22 cellular contexts compared by ENCODE assay signal in the genomic region with DNA sequence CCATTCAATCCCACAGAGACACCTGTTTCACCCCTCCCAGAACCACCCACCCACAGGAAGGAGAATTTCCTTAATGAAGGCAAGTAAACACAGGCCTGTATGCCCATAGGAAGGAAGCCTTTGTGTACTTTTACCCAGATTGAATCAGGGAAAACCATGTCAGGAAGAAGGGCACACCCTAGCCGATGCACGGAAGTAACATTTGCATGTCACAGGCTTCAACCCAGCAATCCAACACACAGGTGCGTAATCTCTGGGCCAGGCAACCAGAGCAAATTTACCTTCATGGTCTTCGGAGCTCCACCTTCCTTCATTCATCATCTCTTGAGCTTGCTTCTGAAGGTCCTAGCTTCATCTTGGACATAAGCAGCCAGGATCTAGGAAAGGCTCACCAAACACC.
DNase-seq lines count a peak whose midpoint lies in the region; TF ChIP-seq lines count a peak whose summit lies in the region.
"Had no signal": no experiment of that assay in that cellular context is flagged by ENCODE, and none has a peak within 500 bp of the region (broad histone marks: within the 10 kb centered on the region; RNA-seq: fewer than 3 reads in every experiment).

No MANE protein-coding gene starts in this region.

- H3K9me3 ChIP-seq in esophagus squamous epithelium, result no peaks in the 10 kb centered on the region
- H3K9me3 ChIP-seq: SJSA1, spleen had no signal

- no peaks in the 10 kb centered on the region for H3K4me1 Mint-ChIP-seq in immature natural killer cell

- no peak overlapping the region for H3K27ac Mint-ChIP-seq in immature natural killer cell
- H3K27ac Mint-ChIP-seq: activated CD8-positive, alpha-beta T cell treated with anti-CD3 and anti-CD28 coated beads, Interleukin-2, amount 10 ng/mL, durations not matched to agents 7 days and 5 days; activated T-cell treated with anti-CD3 and anti-CD28 coated beads, Interleukin-2, amount 50 U/mL, for 24 hours; dendritic cell treated with granulocyte-macrophage colony-stimulating factor and Interleukin-4, amounts not matched to agents 40 ng/mL and 50 ng/mL, for 4 days; T-helper 2 cell treated with Interferon-gamma antibody and Interleukin-4, amounts not matched to agents 5 μg/mL and 100 μg/mL, for 36 hours; type B pancreatic cell had no signal

- no peaks in the 10 kb centered on the region for H4K20me1 ChIP-seq in KMS-11 (ENCODE audit: insufficient read depth)

- DNase-seq in DMS153 (lab: John Stamatoyannopoulos, UW), result peak; percentile 89
- DNase-seq in NCI-H526 (lab: John Stamatoyannopoulos, UW), result peak; percentile 68 to 75
- DNase-seq in esophagus squamous epithelium (lab: John Stamatoyannopoulos, UW), result no peak
- no peak for DNase-seq in immature natural killer cell
- DNase-seq in NCI-H1105 treated with DMSO at 0.1 percent for 48 hours (lab: John Stamatoyannopoulos, UW), result no peak
- no peak for DNase-seq in RWPE1 (ENCODE audit: low spot score)
- DNase-seq: activated CD8-positive, alpha-beta T cell treated with anti-CD3 and anti-CD28 coated beads, Interleukin-2, amount 10 ng/mL, durations not matched to agents 7 days and 5 days; activated naive CD4-positive, alpha-beta T cell; activated T-cell treated with anti-CD3 and anti-CD28 coated beads, Interleukin-2, amount 50 U/mL, for 24 hours; amygdala; foreskin keratinocyte; nucleus accumbens; PC-3; spleen; stimulated activated CD4-positive, alpha-beta T cell treated with anti-CD3 and anti-CD28 coated beads, Interleukin-4, amount 100 ng/mL, for 24 hours had no signal

- no peak overlapping the region; the same call in 1 of the 2 replicates for H3K27ac ChIP-seq in KMS-11
- peak overlapping the region in 3 of 4 donors; percentile 0 to 65 (median 40) for H3K27ac ChIP-seq in esophagus squamous epithelium
- no peak overlapping the region for H3K27ac ChIP-seq in RWPE1
- H3K27ac ChIP-seq: cardiac muscle cell, foreskin keratinocyte, SJSA1, spleen had no signal

- no peaks in the 10 kb centered on the region for H3K36me3 ChIP-seq in KMS-11 (ENCODE audit: insufficient read depth)
- H3K36me3 ChIP-seq in esophagus squamous epithelium, result no peaks in the 10 kb centered on the region
- H3K36me3 ChIP-seq: cardiac muscle cell, SJSA1, spleen had no signal

- H3K27me3 ChIP-seq in KMS-11 (ENCODE audit: insufficient read depth, low read depth) (no peaks in the 10 kb centered on the region), esophagus squamous epithelium (no peaks in the 10 kb centered on the region)
- H3K27me3 ChIP-seq: foreskin keratinocyte, SJSA1 had no signal

- H3K4me3 Mint-ChIP-seq in immature natural killer cell, result no peak overlapping the region
- H3K4me3 Mint-ChIP-seq: activated CD8-positive, alpha-beta T cell treated with anti-CD3 and anti-CD28 coated beads, Interleukin-2, amount 10 ng/mL, durations not matched to agents 7 days and 5 days; activated T-cell treated with anti-CD3 and anti-CD28 coated beads, Interleukin-2, amount 50 U/mL, for 24 hours; dendritic cell treated with granulocyte-macrophage colony-stimulating factor and Interleukin-4, amounts not matched to agents 40 ng/mL and 50 ng/mL, for 4 days; T-helper 2 cell treated with Interferon-gamma antibody and Interleukin-4, amounts not matched to agents 5 μg/mL and 100 μg/mL, for 36 hours; type B pancreatic cell had no signal

- H3K4me3 ChIP-seq in KMS-11 (IDR thresholded peaks at IDR 0.05; ENCODE audit: insufficient read depth, low read depth, low read length) (no peak overlapping the region), esophagus squamous epithelium (peak overlapping the region in 2 of 4 donors; percentile 27 to 37)
- H3K4me3 ChIP-seq: cardiac muscle cell, K562, SJSA1, spleen had no signal

- H2AFZ ChIP-seq in KMS-11 (ENCODE audit: low read depth), result no peak overlapping the region

- intact Hi-C loops in esophagus squamous epithelium (cut with DNase I), result no loop called here

- POLR2A ChIA-PET in RWPE1 (lab: Yijun Ruan, JAX; ENCODE audit: low non-redundant PET), result no interaction called here

- no peaks in the 10 kb centered on the region for H3K36me3 Mint-ChIP-seq in immature natural killer cell
- H3K36me3 Mint-ChIP-seq: type B pancreatic cell had no signal

- peaks cover 0 to 12% (median 2%) of the 10 kb centered on the region in 3 donors for H3K27me3 Mint-ChIP-seq in immature natural killer cell (ENCODE audit: low read depth in 3 of 3)
- H3K27me3 Mint-ChIP-seq: type B pancreatic cell had no signal

- peak overlapping the region; percentile 36; the same call in 1 of the 2 replicates for H3K4me2 ChIP-seq in KMS-11

- TF ChIP-seq CTCF in KMS-11 (conservative IDR thresholded peaks at IDR 0.05; ENCODE audit: low read depth, low read length) (no peak), esophagus squamous epithelium (IDR thresholded peaks at IDR 0.05) (no peak), RWPE1 (conservative IDR thresholded peaks at IDR 0.05; ENCODE audit: low read depth) (no peak)

- CTCF ChIA-PET in RWPE1 (lab: Yijun Ruan, JAX), result interaction anchor here (0.6 kb wide), 1 partner anchor 131 kb away, joined by 3 read pairs; no protein-coding TSS in a partner anchor

- H3K9ac ChIP-seq in KMS-11, result no peak overlapping the region

- 32 to 76% methylated on average over 3 to 4 of the region's 4 CpGs for WGBS in esophagus squamous epithelium, 2 donors

- H3K4me1 ChIP-seq in KMS-11 (ENCODE audit: low read depth, poor library complexity, severe bottlenecking) (peaks cover 37% of the 10 kb centered on the region), esophagus squamous epithelium (peaks cover 0 to 42% (median 3%) of the 10 kb centered on the region in 3 donors)
- H3K4me1 ChIP-seq: spleen had no signal

- H3K79me2 ChIP-seq in KMS-11 (ENCODE audit: insufficient read depth, low read depth), result no peaks in the 10 kb centered on the region

- peaks cover 0 to 6% (median 0%) of the 10 kb centered on the region in 6 donors for H3K9me3 Mint-ChIP-seq in immature natural killer cell
- H3K9me3 Mint-ChIP-seq: activated T-cell treated with anti-CD3 and anti-CD28 coated beads, Interleukin-2, amount 50 U/mL, for 24 hours; dendritic cell treated with granulocyte-macrophage colony-stimulating factor and Interleukin-4, amounts not matched to agents 40 ng/mL and 50 ng/mL, for 4 days; T-helper 2 cell treated with Interferon-gamma antibody and Interleukin-4, amounts not matched to agents 5 μg/mL and 100 μg/mL, for 36 hours; type B pancreatic cell had no signal

- no peak for TF ChIP-seq POLR2A in esophagus squamous epithelium (IDR thresholded peaks at IDR 0.05)

Comparison
In these comparisons a context has a peak if more than half of its experiments do, and no peak if none do; other contexts are left out.
1. DNase-seq: peak in DMS153 (single experiment) and NCI-H526 (2 of 2); none in esophagus squamous epithelium (single experiment), immature natural killer cell (0 of 3), NCI-H1105 treated with DMSO at 0.1 percent for 48 hours (single experiment) and RWPE1 (single experiment).
2. H3K27ac ChIP-seq: peak in esophagus squamous epithelium (3 of 4); none in KMS-11 (single experiment) and RWPE1 (single experiment).